Comparison of ENCODE assay signal across 17 cellular contexts in genomic region chr7:121940907-121941306, GRCh38.
"Had no signal": no experiment of that assay in that cellular context is flagged by ENCODE, and none has a peak within 500 bp of the region (broad histone marks: within the 10 kb centered on the region; RNA-seq: fewer than 3 reads in every experiment).

No MANE protein-coding gene starts in this region.

- H3K4me1 Mint-ChIP-seq: activated B cell treated with CpG ODN at 0.5 μM for 24 hours; activated CD4-positive, alpha-beta T cell treated with anti-CD3 and anti-CD28 coated beads, Interleukin-2, amount 10 ng/mL, durations not matched to agents 24 days and 14 days; central memory CD8-positive, alpha-beta T cell had no signal

- H3K27ac ChIP-seq: coronary artery, lower lobe of right lung, ovary, thyroid gland had no signal

- H3K4me1 ChIP-seq: lower lobe of right lung, thyroid gland had no signal

- H3K27me3 Mint-ChIP-seq: activated B cell treated with CpG ODN at 0.5 μM for 24 hours; activated CD4-positive, alpha-beta T cell treated with anti-CD3 and anti-CD28 coated beads, Interleukin-2, amount 10 ng/mL, durations not matched to agents 24 days and 14 days; central memory CD8-positive, alpha-beta T cell had no signal

- H3K36me3 ChIP-seq: lower lobe of right lung, ovary, thyroid gland had no signal

- H3K36me3 Mint-ChIP-seq: activated naive CD8-positive, alpha-beta T cell had no signal

- H3K4me3 ChIP-seq: coronary artery, lower lobe of right lung, ovary, thyroid gland had no signal

- H3K27me3 ChIP-seq: ovary, thyroid gland had no signal

- DNase-seq: activated B cell treated with CpG ODN at 0.5 μM for 24 hours; activated CD4-positive, alpha-beta T cell treated with anti-CD3 and anti-CD28 coated beads, Interleukin-2, amount 10 ng/mL, durations not matched to agents 24 days and 14 days; activated CD8-positive, alpha-beta memory T cell treated with anti-CD3 and anti-CD28 coated beads for 24 hours; activated gamma-delta T cell treated with Interleukin-2 at 50 U/mL for 16 hours; amniotic stem cell; effector memory CD4-positive, alpha-beta T cell; left cardiac atrium; lower lobe of right lung; midbrain; ovary; stimulated activated CD4-positive, alpha-beta T cell treated with anti-CD3 and anti-CD28 coated beads, Interleukin-12 subunit alpha, Interleukin-12 subunit beta, amount 100 ng/mL, for 4 hours; stimulated activated CD4-positive, alpha-beta T cell treated with anti-CD3 and anti-CD28 coated beads, Interleukin-2, amount 100 ng/mL, for 24 hours; T-helper 2 cell; thyroid gland had no signal

- ATAC-seq: left cardiac atrium, lower lobe of right lung had no signal

- H3K9me3 ChIP-seq: lower lobe of right lung, ovary, thyroid gland had no signal

- H3K27ac Mint-ChIP-seq: activated B cell treated with CpG ODN at 0.5 μM for 24 hours; activated CD4-positive, alpha-beta T cell treated with anti-CD3 and anti-CD28 coated beads, Interleukin-2, amount 10 ng/mL, durations not matched to agents 24 days and 14 days; activated naive CD8-positive, alpha-beta T cell had no signal

- H3K9me3 Mint-ChIP-seq: activated B cell treated with CpG ODN at 0.5 μM for 24 hours; activated CD4-positive, alpha-beta T cell treated with anti-CD3 and anti-CD28 coated beads, Interleukin-2, amount 10 ng/mL, durations not matched to agents 24 days and 14 days had no signal

- H3K4me3 Mint-ChIP-seq: activated B cell treated with CpG ODN at 0.5 μM for 24 hours; activated CD4-positive, alpha-beta T cell treated with anti-CD3 and anti-CD28 coated beads, Interleukin-2, amount 10 ng/mL, durations not matched to agents 24 days and 14 days; activated naive CD8-positive, alpha-beta T cell; central memory CD8-positive, alpha-beta T cell had no signal
